ENCODE assay signal across 8 cellular contexts in genomic region chr1:116377564-116378529, GRCh38. TPM values are rescaled to one million over a fixed set of nuclear protein-coding genes. Genes with fewer than 3 reads are reported as not detected.
DNase-seq lines count a peak whose midpoint lies in the region; ATAC-seq, FAIRE-seq and TF ChIP-seq lines count a peak whose summit lies in the region.

No MANE protein-coding gene starts in this region.

- no peaks in the 10 kb centered on the region for H3K27me3 ChIP-seq in SK-N-SH (ENCODE audit: insufficient read depth)
- no peaks in the 10 kb centered on the region for H3K27me3 ChIP-seq in bronchial epithelial cell (ENCODE audit: control insufficient read depth, insufficient read depth, low read length)

- FAIRE-seq in bronchial epithelial cell (lab: Jason Lieb, UNC): no peak

- peak overlapping the region; percentile 89 for H3K4me2 ChIP-seq in SK-N-SH

- no peak for TF ChIP-seq EP300 in SK-N-SH (IDR thresholded peaks at IDR 0.05; ENCODE audit: borderline replicate concordance in 1 of 2, low read depth in 1 of 2, low read length in 1 of 2)

- DNase-seq in DMS 273 (lab: John Stamatoyannopoulos, UW; ENCODE audit: unreplicated experiment): peak; percentile 74
- peak; percentile 38 for DNase-seq in SK-N-SH
- peak; percentile 96 for DNase-seq in bronchial epithelial cell (ENCODE audit: low read depth)
- peak; percentile 50 to 56 for DNase-seq in left colon
- peak; percentile 25 for DNase-seq in stimulated activated CD4-positive, alpha-beta T cell treated with anti-CD3 and anti-CD28 coated beads, Interleukin-4, amount 100 ng/mL, for 1 hour
- DNase-seq in NCI-H82 treated with DMSO at 0.1 percent for 48 hours (lab: John Stamatoyannopoulos, UW; ENCODE audit: unreplicated experiment): no peak

- peaks cover 31% of the 10 kb centered on the region for H4K20me1 ChIP-seq in SK-N-SH (ENCODE audit: insufficient read depth)

- peaks cover 87% of the 10 kb centered on the region for H3K79me2 ChIP-seq in SK-N-SH (ENCODE audit: insufficient read depth)

- no peaks in the 10 kb centered on the region for H3K36me3 ChIP-seq in SK-N-SH (replicated peaks in 1 of 2; ENCODE audit: control insufficient read depth in 1 of 2, insufficient read depth in 2 of 2, low read length in 1 of 2)
- H3K36me3 ChIP-seq in bronchial epithelial cell (ENCODE audit: control insufficient read depth, insufficient read depth, low read length): peaks cover 2% of the 10 kb centered on the region

- H3K9me3 ChIP-seq in SK-N-SH: no peaks in the 10 kb centered on the region

- POLR2A ChIA-PET in SK-N-SH (lab: Yijun Ruan, JAX): no interaction called here

- H2AFZ ChIP-seq in SK-N-SH (ENCODE audit: low read depth): no peak overlapping the region

- ATAC-seq in GM19438 (IDR thresholded peaks at IDR 0.05; ENCODE audit: low read depth, unreplicated experiment) (peak; percentile 59), HG03469 (IDR thresholded peaks at IDR 0.05; ENCODE audit: unreplicated experiment) (peak; percentile 72), left colon (peak; percentile 12)

- intact Hi-C loops in left colon (cut with DNase I, micrococcal nuclease): no loop called here

- H3K4me3 ChIP-seq in SK-N-SH (ENCODE audit: low read depth in 2 of 2, low read length in 1 of 2) (peak overlapping the region; percentile 24 to 71; a peak in 3 of 4 replicates), bronchial epithelial cell (ENCODE audit: low read depth, low read length) (peak overlapping the region; percentile 8)

- H3K9me2 ChIP-seq in SK-N-SH: no peaks in the 10 kb centered on the region

- peaks cover 30% of the 10 kb centered on the region for H3F3A ChIP-seq in SK-N-SH (replicated peaks; ENCODE audit: insufficient read depth)

- CTCF ChIA-PET in SK-N-SH (lab: Yijun Ruan, JAX): interaction anchor here (3.7 to 4.7 kb wide), 2 partner anchors 108 to 239 kb away, joined by 15 to 30 read pairs; no protein-coding TSS in a partner anchor

- H3K27ac ChIP-seq in SK-N-SH (ENCODE audit: low read depth in 2 of 2, low read length in 1 of 2): peak overlapping the region; percentile 84 to 98

- no peak for TF ChIP-seq RAD21 in SK-N-SH (IDR thresholded peaks at IDR 0.05; ENCODE audit: low read length)

- TF ChIP-seq CTCF in SK-N-SH (IDR thresholded peaks at IDR 0.05): no peak
- no peak for TF ChIP-seq CTCF in bronchial epithelial cell (IDR thresholded peaks at IDR 0.05; ENCODE audit: insufficient read depth, low read length, severe bottlenecking)

- H3K4me1 ChIP-seq in SK-N-SH (ENCODE audit: control insufficient read depth in 1 of 2, insufficient read depth in 2 of 2, low read depth in 1 of 2, low read length in 1 of 2): peaks cover 47 to 57% of the 10 kb centered on the region in 2 experiments

- 44% methylated on average over 13 of the region's 13 CpGs for WGBS in SK-N-SH (ENCODE audit: low lambda C conversion rate)

- peak overlapping the region; percentile 84 for H3K9ac ChIP-seq in SK-N-SH

TF ChIP-seq in SK-N-SH, 30 proteins besides CTCF, POLR2A, EP300 and RAD21:
- TF ChIP-seq IRF3 (IDR thresholded peaks at IDR 0.05; ENCODE audit: low read depth, low read length) (no peak), TCF12 (IDR thresholded peaks at IDR 0.05) (peak; percentile 8; the same call in 1 of the 2 replicates), NRF1 (IDR thresholded peaks at IDR 0.05; ENCODE audit: low read depth, low read length) (no peak), GABPA (IDR thresholded peaks at IDR 0.05; ENCODE audit: low read depth) (no peak), MEF2A (IDR thresholded peaks at IDR 0.05; ENCODE audit: borderline replicate concordance, low read depth) (peak; percentile 52; the same call in 1 of the 2 replicates), POLR2AphosphoS5 (IDR thresholded peaks at IDR 0.05; ENCODE audit: low read depth, low read length) (0 out of 2 replicates have a peak, but pooled peaks have one; percentile 37), FOSL2 (IDR thresholded peaks at IDR 0.05; ENCODE audit: borderline replicate concordance, low read depth) (peak; percentile 73; the same call in 1 of the 2 replicates), RFX5 (IDR thresholded peaks at IDR 0.05; ENCODE audit: low read length) (no peak), TEAD4 (IDR thresholded peaks at IDR 0.05; ENCODE audit: borderline replicate concordance, insufficient read depth) (no peak), NFIC (IDR thresholded peaks at IDR 0.05; ENCODE audit: borderline replicate concordance) (peak; percentile 38; the same call in 1 of the 2 replicates), JUND (IDR thresholded peaks at IDR 0.05) (peak; percentile 65; the same call in 1 of the 2 replicates), GATA2 (CRISPR knock-in tag; IDR thresholded peaks at IDR 0.05) (no peak)
- TF ChIP-seq, protein P1, sequence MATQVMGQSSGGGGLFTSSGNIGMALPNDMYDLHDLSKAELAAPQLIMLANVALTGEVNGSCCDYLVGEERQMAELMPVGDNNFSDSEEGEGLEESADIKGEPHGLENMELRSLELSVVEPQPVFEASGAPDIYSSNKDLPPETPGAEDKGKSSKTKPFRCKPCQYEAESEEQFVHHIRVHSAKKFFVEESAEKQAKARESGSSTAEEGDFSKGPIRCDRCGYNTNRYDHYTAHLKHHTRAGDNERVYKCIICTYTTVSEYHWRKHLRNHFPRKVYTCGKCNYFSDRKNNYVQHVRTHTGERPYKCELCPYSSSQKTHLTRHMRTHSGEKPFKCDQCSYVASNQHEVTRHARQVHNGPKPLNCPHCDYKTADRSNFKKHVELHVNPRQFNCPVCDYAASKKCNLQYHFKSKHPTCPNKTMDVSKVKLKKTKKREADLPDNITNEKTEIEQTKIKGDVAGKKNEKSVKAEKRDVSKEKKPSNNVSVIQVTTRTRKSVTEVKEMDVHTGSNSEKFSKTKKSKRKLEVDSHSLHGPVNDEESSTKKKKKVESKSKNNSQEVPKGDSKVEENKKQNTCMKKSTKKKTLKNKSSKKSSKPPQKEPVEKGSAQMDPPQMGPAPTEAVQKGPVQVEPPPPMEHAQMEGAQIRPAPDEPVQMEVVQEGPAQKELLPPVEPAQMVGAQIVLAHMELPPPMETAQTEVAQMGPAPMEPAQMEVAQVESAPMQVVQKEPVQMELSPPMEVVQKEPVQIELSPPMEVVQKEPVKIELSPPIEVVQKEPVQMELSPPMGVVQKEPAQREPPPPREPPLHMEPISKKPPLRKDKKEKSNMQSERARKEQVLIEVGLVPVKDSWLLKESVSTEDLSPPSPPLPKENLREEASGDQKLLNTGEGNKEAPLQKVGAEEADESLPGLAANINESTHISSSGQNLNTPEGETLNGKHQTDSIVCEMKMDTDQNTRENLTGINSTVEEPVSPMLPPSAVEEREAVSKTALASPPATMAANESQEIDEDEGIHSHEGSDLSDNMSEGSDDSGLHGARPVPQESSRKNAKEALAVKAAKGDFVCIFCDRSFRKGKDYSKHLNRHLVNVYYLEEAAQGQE (IDR thresholded peaks at IDR 0.05; ENCODE audit: low read depth, low read length): no peak
- TF ChIP-seq, protein P2, sequence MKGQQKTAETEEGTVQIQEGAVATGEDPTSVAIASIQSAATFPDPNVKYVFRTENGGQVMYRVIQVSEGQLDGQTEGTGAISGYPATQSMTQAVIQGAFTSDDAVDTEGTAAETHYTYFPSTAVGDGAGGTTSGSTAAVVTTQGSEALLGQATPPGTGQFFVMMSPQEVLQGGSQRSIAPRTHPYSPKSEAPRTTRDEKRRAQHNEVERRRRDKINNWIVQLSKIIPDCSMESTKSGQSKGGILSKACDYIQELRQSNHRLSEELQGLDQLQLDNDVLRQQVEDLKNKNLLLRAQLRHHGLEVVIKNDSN (IDR thresholded peaks at IDR 0.05; ENCODE audit: borderline replicate concordance, low read depth): peak; percentile 52; the same call in 1 of the 2 replicates

RNA-seq across cellular contexts. Expression of gene ATP1A1, which starts 4.8 kb away (rescaled TPM):
- 233 and 235 TPM in 2 replicates for polyA plus RNA-seq in SK-N-SH (2012; rRNA removed)
- 188 and 230 TPM in 2 replicates for polyA plus RNA-seq in SK-N-SH (2012; cell fraction: cytosol; rRNA removed)
- polyA plus RNA-seq in SK-N-SH (2012; cell fraction: nucleus; rRNA removed): 183 and 211 TPM in 2 replicates
- 123 and 177 TPM in 2 replicates for total RNA-seq in bronchial epithelial cell
- total RNA-seq in left colon: 1,000 to 10,000 TPM; 1,822 to 3,252 TPM

Comparison
In these comparisons a context has a peak if more than half of its experiments do, and no peak if none do; other contexts are left out.
1. ATAC-seq: peak in every context shown above with its lines; median percentile 72 in HG03469; 59 in GM19438; 12 in left colon.
2. RNA of gene ATP1A1, which starts 4.8 kb away (total RNA-seq): 1,822 to 3,252 TPM in left colon; 123 to 177 TPM in bronchial epithelial cell; every median in the first group is over 10 times any median in the second.